In genomic region chrX:44735498-44735897, GRCh38 we compare ENCODE assay signal across 21 cellular contexts.
"Had no signal": no experiment of that assay in that cellular context is flagged by ENCODE, and none has a peak within 500 bp of the region (broad histone marks: within the 10 kb centered on the region; RNA-seq: fewer than 3 reads in every experiment).

No MANE protein-coding gene starts in this region.

- ATAC-seq: activated CD8-positive, alpha-beta T cell treated with anti-CD3 and anti-CD28 coated beads for 36 hours; activated T-cell treated with anti-CD3 and anti-CD28 coated beads, Interleukin-2, amount 50 U/mL, for 72 hours had no signal

- DNase-seq: activated CD4-positive, alpha-beta T cell treated with anti-CD3 and anti-CD28 coated beads, Interleukin-2, amount 50 U/mL, for 1 hour; activated CD4-positive, CD25-positive, alpha-beta regulatory T cell; activated CD8-positive, alpha-beta memory T cell treated with anti-CD3 and anti-CD28 coated beads, Interleukin-2, amount 50 U/mL, for 4 hours; activated CD8-positive, alpha-beta T cell treated with anti-CD3 and anti-CD28 coated beads for 36 hours; activated gamma-delta T cell treated with Interleukin-2 at 50 U/mL for 16 hours; activated naive CD4-positive, alpha-beta T cell treated with anti-CD3 and anti-CD28 coated beads, Interleukin-2, amount 10 ng/mL, durations not matched to agents 7 days and 5 days; activated naive CD8-positive, alpha-beta T cell treated with anti-CD3 and anti-CD28 coated beads for 36 hours; activated T-cell treated with anti-CD3 and anti-CD28 coated beads, Interleukin-2, amount 50 U/mL, for 72 hours; caudate nucleus; MM.1S; NCI-H1105; NCI-H1436; NCI-H1694 treated with DMSO at 0.1 percent for 48 hours; NCI-H2029 treated with DMSO at 0.1 percent for 48 hours; NCI-H2171; NCI-H2227 treated with DMSO at 0.1 percent for 48 hours; NCI-H526; NCI-H82; PC-9; SIG-M5; T-helper 1 cell had no signal
